ENCODE assay signal across 8 cellular contexts in genomic region chr7:107744345-107744750, GRCh38. TPM values are rescaled to one million over a fixed set of nuclear protein-coding genes. Genes with fewer than 3 reads are reported as not detected.
DNase-seq lines count a peak whose midpoint lies in the region; ATAC-seq and TF ChIP-seq lines count a peak whose summit lies in the region.

No MANE protein-coding gene starts in this region.

- H3K9ac ChIP-seq in Karpas-422 (ENCODE audit: low read length): peak overlapping the region; percentile 90
- peak overlapping the region; percentile 96 for H3K9ac ChIP-seq in mammary epithelial cell (ENCODE audit: insufficient read depth, low read length)

- in situ Hi-C loops in mammary epithelial cell (cut with MboI; ENCODE audit: low sequenced_read_pairs in 2 of 2): loop anchor here (5.0 to 10.0 kb wide), 2 partner anchors 128 to 130 kb away; no protein-coding TSS in a partner anchor

- BruUV-seq in mammary epithelial cell (replicated peaks; lab: Mats Ljungman, UMichigan): TSS peak; percentile 47

- H3K9me3 ChIP-seq in Karpas-422 (ENCODE audit: low read length) (no peaks in the 10 kb centered on the region), mammary epithelial cell (replicated peaks; ENCODE audit: insufficient read depth, low read length) (no peaks in the 10 kb centered on the region), lung (ENCODE audit: control insufficient read depth in 2 of 2, insufficient read depth in 1 of 2, low read length in 1 of 2) (no peaks in the 10 kb centered on the region)

- CTCF ChIA-PET in mammary epithelial cell (lab: Charles Lee; ENCODE audit: low non-redundant PET): no interaction called here

- dilution Hi-C loops in mammary epithelial cell (cut with HindIII; ENCODE audit: low sequenced_read_pairs): no loop called here

- peaks cover 54% of the 10 kb centered on the region for H3K79me2 ChIP-seq in Karpas-422 (ENCODE audit: low read length)
- H3K79me2 ChIP-seq in mammary epithelial cell (ENCODE audit: insufficient read depth, low read length): peaks cover 55% of the 10 kb centered on the region

- H2AFZ ChIP-seq in Karpas-422 (ENCODE audit: low read length) (peak overlapping the region; percentile 14; the same call in 1 of the 2 replicates), mammary epithelial cell (ENCODE audit: low read depth, low read length) (peak overlapping the region; percentile 97)

- TF ChIP-seq CTCF in mammary epithelial cell (conservative IDR thresholded peaks at IDR 0.05 in 1 of 2, IDR thresholded peaks at IDR 0.05 in 1 of 2; ENCODE audit: extremely low read depth in 1 of 2, insufficient read depth in 1 of 2, low read depth in 1 of 2, low read length in 2 of 2) (no peak), lung (IDR thresholded peaks at IDR 0.05; ENCODE audit: control extremely low read depth, extremely low read depth) (no peak)

- DNase-seq in Karpas-422: no peak
- DNase-seq in mammary epithelial cell: no peak
- no peak for DNase-seq in lung (ENCODE audit: low spot score)
- DNase-seq in NCI-H1436 (lab: John Stamatoyannopoulos, UW): no peak
- DNase-seq in CD1c-positive myeloid dendritic cell (ENCODE audit: extremely low spot score): no peak

- peaks cover 41% of the 10 kb centered on the region for H3K4me1 ChIP-seq in Karpas-422 (ENCODE audit: low read length)
- H3K4me1 ChIP-seq in mammary epithelial cell (ENCODE audit: insufficient read depth, low read length): peaks cover 20% of the 10 kb centered on the region
- peaks cover 2 to 11% of the 10 kb centered on the region in 2 donors for H3K4me1 ChIP-seq in lung (ENCODE audit: control insufficient read depth in 2 of 2, insufficient read depth in 2 of 2, low read length in 2 of 2)
- H3K4me1 ChIP-seq in urinary bladder (ENCODE audit: insufficient read depth): no peaks in the 10 kb centered on the region

- no peaks in the 10 kb centered on the region for H3K27me3 ChIP-seq in Karpas-422 (ENCODE audit: low read length)
- no peaks in the 10 kb centered on the region for H3K27me3 ChIP-seq in mammary epithelial cell (ENCODE audit: insufficient read depth, low read length)
- no peaks in the 10 kb centered on the region for H3K27me3 ChIP-seq in lung (ENCODE audit: control insufficient read depth, insufficient read depth)

- H4K20me1 ChIP-seq in Karpas-422 (ENCODE audit: insufficient read depth, low read depth, low read length) (peaks cover 31% of the 10 kb centered on the region; the same call in 1 of the 2 replicates), mammary epithelial cell (ENCODE audit: insufficient read depth, low read length) (no peaks in the 10 kb centered on the region)

- intact Hi-C loops in mammary epithelial cell (cut with micrococcal nuclease): loop anchor here (5.0 kb wide), 3 partner anchors 273 to 542 kb away; no protein-coding TSS in a partner anchor

- H3K9me2 ChIP-seq in Karpas-422 (replicated peaks; ENCODE audit: insufficient read depth, low read length): no peaks in the 10 kb centered on the region; the same call in 1 of the 2 replicates

- H3K4me2 ChIP-seq in Karpas-422 (ENCODE audit: low read depth, low read length, poor library complexity, severe bottlenecking) (peak overlapping the region; percentile 76), mammary epithelial cell (ENCODE audit: insufficient read depth, low read depth, low read length) (peak overlapping the region; percentile 95)

- 4% methylated on average over 13 of the region's 22 CpGs for WGBS in mammary epithelial cell (ENCODE audit: low coverage, missing lambda C conversion rate)
- WGBS in lung, 2 donors: 0% methylated on average over 22 of the region's 22 CpGs
- under 1% methylated on average over 22 of the region's 22 CpGs for WGBS in urinary bladder

- H3K4me3 ChIP-seq in Karpas-422 (ENCODE audit: low read length) (peak overlapping the region; percentile 91), mammary epithelial cell (replicated peaks in 1 of 3; ENCODE audit: insufficient read depth in 1 of 3, low read depth in 2 of 3, low read length in 3 of 3) (peak overlapping the region; percentile 75 to 99 (median 93)), lung (peak overlapping the region; percentile 82), urinary bladder (ENCODE audit: low read depth, low read length) (peak overlapping the region; percentile 77)

- ATAC-seq in GM18499 (IDR thresholded peaks at IDR 0.05; ENCODE audit: insufficient read depth, unreplicated experiment): peak; percentile 27
- ATAC-seq in GM21825 (IDR thresholded peaks at IDR 0.05; ENCODE audit: unreplicated experiment): peak; percentile 28
- ATAC-seq in lung (ENCODE audit: insufficient read depth, low FRiP score): peak; percentile 22

- H3K27ac ChIP-seq in Karpas-422 (ENCODE audit: low read length) (peak overlapping the region; percentile 95), mammary epithelial cell (ENCODE audit: insufficient read depth, low read depth, low read length) (peak overlapping the region; percentile 75), lung (ENCODE audit: low read depth in 1 of 2, low read length in 1 of 2) (peak overlapping the region; percentile 98 to 100), urinary bladder (ENCODE audit: low read depth) (peak overlapping the region; percentile 93)

- H3K36me3 ChIP-seq in Karpas-422 (ENCODE audit: insufficient read depth, low read length) (peaks cover 23% of the 10 kb centered on the region; the same call in 1 of the 2 replicates), mammary epithelial cell (ENCODE audit: insufficient read depth, low read length) (peaks cover 6% of the 10 kb centered on the region), lung (ENCODE audit: control insufficient read depth in 2 of 2, insufficient read depth in 2 of 2, low read length in 2 of 2) (no peaks in the 10 kb centered on the region), urinary bladder (ENCODE audit: insufficient read depth) (peaks cover 2% of the 10 kb centered on the region)

RNA-seq across cellular contexts. Expression of gene CBLL1, which starts 0.4 kb away (rescaled TPM):
- 28.3 and 35.0 TPM in 2 replicates for total RNA-seq in Karpas-422 (2014; rRNA removed; shearing (Covaris generic); ENCODE audit: low replicate concordance)
- total RNA-seq in mammary epithelial cell: 10 to 100 TPM; 26.9 to 37.8 TPM
- polyA plus RNA-seq in mammary epithelial cell: 17.9 TPM
- 22.7 TPM for polyA minus RNA-seq in mammary epithelial cell
- total RNA-seq in lung: 10 to 100 TPM; 19.7 to 25.2 TPM
- polyA plus RNA-seq in lung: 10 to 100 TPM in 1 of 2 donors, 1 to 10 TPM in 1; 5.2 to 10.5 TPM
- total RNA-seq in urinary bladder: 24.0 TPM
- 16.8 TPM for polyA plus RNA-seq in urinary bladder

RNA-seq across cellular contexts. Expression of gene SLC26A3, which starts 58.7 kb away (rescaled TPM):
- not detected in 2 replicates for total RNA-seq in Karpas-422 (2014; rRNA removed; shearing (Covaris generic); ENCODE audit: low replicate concordance)
- total RNA-seq in mammary epithelial cell: not detected
- not detected for polyA plus RNA-seq in mammary epithelial cell
- not detected for polyA minus RNA-seq in mammary epithelial cell
- total RNA-seq in lung: under 1 TPM in 1 of 2 donors, not detected in 1; 0.31 TPM
- under 1 TPM in 1 of 2 donors, not detected in 1; 0.28 TPM for polyA plus RNA-seq in lung
- total RNA-seq in urinary bladder: not detected
- 0.03 TPM for polyA plus RNA-seq in urinary bladder
